1 cellular context compared by ENCODE assay signal in genomic region chr6:153002613-153003293, GRCh38.
TF ChIP-seq lines count a peak whose summit lies in the region.

TSS of gene MTRF1L (minus strand) at chr6:153002709. CDS start at chr6:153002685, 24 bp downstream.

TF ChIP-seq in HepG2, 621 proteins besides CTCF, POLR2A, EP300 and RAD21 (continued from another document and continues in another):
- TF ChIP-seq MLX (CRISPR knock-in tag; IDR thresholded peaks at IDR 0.05) (peak; percentile 81), ZNF263 (CRISPR knock-in tag; IDR thresholded peaks at IDR 0.05) (peak; percentile 8; the same call in 1 of the 2 replicates), ZNF713 (CRISPR knock-in tag; IDR thresholded peaks at IDR 0.05) (no peak), ATF2 (CRISPR knock-in tag; IDR thresholded peaks at IDR 0.05) (peak; percentile 60; the same call in 1 of the 2 replicates), KAT7 (CRISPR knock-in tag; IDR thresholded peaks at IDR 0.05; ENCODE audit: borderline replicate concordance) (peak; percentile 44; the same call in 1 of the 2 replicates), ZBTB26 (CRISPR knock-in tag; IDR thresholded peaks at IDR 0.05; ENCODE audit: borderline replicate concordance) (no peak), ZNF83 (CRISPR knock-in tag; IDR thresholded peaks at IDR 0.05; ENCODE audit: borderline replicate concordance) (no peak), CC2D1A (CRISPR knock-in tag; IDR thresholded peaks at IDR 0.05) (no peak), TCF12 (IDR thresholded peaks at IDR 0.05) (no peak), TCF12 (CRISPR knock-in tag; IDR thresholded peaks at IDR 0.05) (no peak), GATAD2A (CRISPR knock-in tag; IDR thresholded peaks at IDR 0.05) (peak; percentile 80), MAZ (IDR thresholded peaks at IDR 0.05; ENCODE audit: borderline replicate concordance, low read depth, low read length) (peak; percentile 79; the same call in 1 of the 2 replicates), MAZ (CRISPR knock-in tag; IDR thresholded peaks at IDR 0.05; ENCODE audit: low read depth) (peak; percentile 90), ASH2L (IDR thresholded peaks at IDR 0.05; ENCODE audit: insufficient read length, low read depth, low read length) (peak; percentile 71), ZNF503 (CRISPR knock-in tag; IDR thresholded peaks at IDR 0.05) (no peak; the same call in 1 of the 2 replicates), NFIC (IDR thresholded peaks at IDR 0.05; ENCODE audit: low read length) (no peak), PRDM10 (CRISPR knock-in tag; IDR thresholded peaks at IDR 0.05; ENCODE audit: low read depth) (peak; percentile 88; the same call in 1 of the 2 replicates), ZNF616 (CRISPR knock-in tag; IDR thresholded peaks at IDR 0.05; ENCODE audit: low read depth) (no peak), ZNF564 (CRISPR knock-in tag; IDR thresholded peaks at IDR 0.05) (peak; percentile 71; the same call in 1 of the 2 replicates), ZNF296 (CRISPR knock-in tag; conservative IDR thresholded peaks at IDR 0.05) (no peak), ZNF274 (CRISPR knock-in tag; IDR thresholded peaks at IDR 0.05) (no peak; the same call in 1 of the 2 replicates), EZH2 (conservative IDR thresholded peaks at IDR 0.05; ENCODE audit: low read depth, low read length) (no peak), NFE2 (CRISPR knock-in tag; IDR thresholded peaks at IDR 0.05) (no peak), ZBTB49 (CRISPR knock-in tag; IDR thresholded peaks at IDR 0.05; ENCODE audit: borderline replicate concordance) (peak; percentile 81; the same call in 1 of the 2 replicates), ZNF569 (CRISPR knock-in tag; IDR thresholded peaks at IDR 0.05; ENCODE audit: borderline replicate concordance) (no peak), ZBTB1 (CRISPR knock-in tag; IDR thresholded peaks at IDR 0.05; ENCODE audit: borderline replicate concordance) (no peak), ATRX (CRISPR knock-in tag; IDR thresholded peaks at IDR 0.05; ENCODE audit: borderline replicate concordance) (no peak), ZNF501 (CRISPR knock-in tag; IDR thresholded peaks at IDR 0.05) (peak; percentile 83), ZNF577 (CRISPR knock-in tag; IDR thresholded peaks at IDR 0.05; ENCODE audit: borderline replicate concordance, low read depth) (no peak), ZNF207 (IDR thresholded peaks at IDR 0.05; ENCODE audit: borderline replicate concordance) (no peak), KLF13 (CRISPR knock-in tag; IDR thresholded peaks at IDR 0.05) (no peak), TEF (CRISPR knock-in tag; IDR thresholded peaks at IDR 0.05) (peak; percentile 14; the same call in 1 of the 2 replicates), E2F1 (CRISPR knock-in tag; IDR thresholded peaks at IDR 0.05) (peak; percentile 91), ZBTB3 (CRISPR knock-in tag; IDR thresholded peaks at IDR 0.05; ENCODE audit: borderline replicate concordance, low read depth) (no peak), PLRG1 (conservative IDR thresholded peaks at IDR 0.05) (no peak), SMYD3 (CRISPR knock-in tag; IDR thresholded peaks at IDR 0.05) (peak; percentile 90; the same call in 1 of the 2 replicates), HIVEP1 (CRISPR knock-in tag; IDR thresholded peaks at IDR 0.05) (peak; percentile 52; the same call in 1 of the 2 replicates), PHB2 (IDR thresholded peaks at IDR 0.05; ENCODE audit: partially characterized antibody) (no peak), HNRNPH1 (optimal IDR thresholded peaks at IDR 0.05; ENCODE audit: low read depth, low read length) (no peak), ZNF350 (CRISPR knock-in tag; IDR thresholded peaks at IDR 0.05; ENCODE audit: borderline replicate concordance, low read depth) (peak; percentile 63; the same call in 1 of the 2 replicates), ZNF468 (CRISPR knock-in tag; IDR thresholded peaks at IDR 0.05) (no peak), ATF7-NPFF (CRISPR knock-in tag; IDR thresholded peaks at IDR 0.05; ENCODE audit: low read depth) (peak; percentile 90; the same call in 1 of the 2 replicates), MTA3 (CRISPR knock-in tag; IDR thresholded peaks at IDR 0.05) (no peak), DMAP1 (CRISPR knock-in tag; IDR thresholded peaks at IDR 0.05) (peak; percentile 83; the same call in 1 of the 2 replicates), MED8 (CRISPR knock-in tag; IDR thresholded peaks at IDR 0.05; ENCODE audit: insufficient replicate concordance) (peak; percentile 13), HBP1 (CRISPR knock-in tag; IDR thresholded peaks at IDR 0.05; ENCODE audit: low read depth) (peak; percentile 64; the same call in 1 of the 2 replicates), TRAFD1 (CRISPR knock-in tag; IDR thresholded peaks at IDR 0.05; ENCODE audit: borderline replicate concordance) (no peak)
